In genomic region chrX:31038585-31039326, GRCh38 we compare ENCODE assay signal across 2 cellular contexts.
A peak's percentile ranks its signal among the peaks of the same experiment; 100 is the strongest.
TF ChIP-seq lines count a peak whose summit lies in the region.

No MANE protein-coding gene starts in this region.

TF ChIP-seq in GM23338, 12 proteins besides CTCF, POLR2A, EP300 and RAD21:
- no peak for TF ChIP-seq REST (IDR thresholded peaks at IDR 0.05; ENCODE audit: unreplicated experiment)
- TF ChIP-seq ZNF114 (CRISPR knock-in tag; IDR thresholded peaks at IDR 0.05) = no peak
- no peak for TF ChIP-seq ETS1 (IDR thresholded peaks at IDR 0.05)
- TF ChIP-seq EZH2phosphoT487 (IDR thresholded peaks at IDR 0.05; ENCODE audit: unreplicated experiment) = no peak
- TF ChIP-seq JUNB (IDR thresholded peaks at IDR 0.05; ENCODE audit: unreplicated experiment) = no peak
- no peak for TF ChIP-seq STAT1 (IDR thresholded peaks at IDR 0.05; ENCODE audit: unreplicated experiment)
- TF ChIP-seq CREB1 (CRISPR knock-in tag; IDR thresholded peaks at IDR 0.05; ENCODE audit: low read depth) = no peak
- TF ChIP-seq POLR2AphosphoS5 (IDR thresholded peaks at IDR 0.05; ENCODE audit: low read depth) = no peak
- TF ChIP-seq ZNF462 (CRISPR knock-in tag; IDR thresholded peaks at IDR 0.05) = no peak
- no peak for TF ChIP-seq ZNF331 (CRISPR knock-in tag; IDR thresholded peaks at IDR 0.05; ENCODE audit: low read depth)
- no peak for TF ChIP-seq NANOG (IDR thresholded peaks at IDR 0.05; ENCODE audit: borderline replicate concordance)
- no peak for TF ChIP-seq EZH2 (IDR thresholded peaks at IDR 0.05; ENCODE audit: low read depth, unreplicated experiment)
TF ChIP-seq in GM23338: peak in this region for 0.

TF ChIP-seq in GM12878, 131 proteins besides CTCF, POLR2A, EP300 and RAD21:
- peak; percentile 17; the same call in 1 of the 2 replicates for TF ChIP-seq CBFB (IDR thresholded peaks at IDR 0.05; ENCODE audit: low read depth)
- TF ChIP-seq HDGF (IDR thresholded peaks at IDR 0.05) = no peak
- TF ChIP-seq SMC3 (IDR thresholded peaks at IDR 0.05; ENCODE audit: borderline replicate concordance, low read length) = peak; percentile 94
- TF ChIP-seq, protein P1, sequence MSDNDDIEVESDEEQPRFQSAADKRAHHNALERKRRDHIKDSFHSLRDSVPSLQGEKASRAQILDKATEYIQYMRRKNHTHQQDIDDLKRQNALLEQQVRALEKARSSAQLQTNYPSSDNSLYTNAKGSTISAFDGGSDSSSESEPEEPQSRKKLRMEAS (IDR thresholded peaks at IDR 0.05; ENCODE audit: low read depth, low read length) = no peak
- peak; percentile 77 for TF ChIP-seq RUNX3 (IDR thresholded peaks at IDR 0.05; ENCODE audit: low read length)
- 0 out of 2 replicates have a peak, but pooled peaks have one; percentile 24 for TF ChIP-seq IKZF1 (conservative IDR thresholded peaks at IDR 0.05)
- no peak for TF ChIP-seq ZZZ3 (IDR thresholded peaks at IDR 0.05; ENCODE audit: control insufficient read depth, insufficient read length, low read depth)
- TF ChIP-seq, protein P2, sequence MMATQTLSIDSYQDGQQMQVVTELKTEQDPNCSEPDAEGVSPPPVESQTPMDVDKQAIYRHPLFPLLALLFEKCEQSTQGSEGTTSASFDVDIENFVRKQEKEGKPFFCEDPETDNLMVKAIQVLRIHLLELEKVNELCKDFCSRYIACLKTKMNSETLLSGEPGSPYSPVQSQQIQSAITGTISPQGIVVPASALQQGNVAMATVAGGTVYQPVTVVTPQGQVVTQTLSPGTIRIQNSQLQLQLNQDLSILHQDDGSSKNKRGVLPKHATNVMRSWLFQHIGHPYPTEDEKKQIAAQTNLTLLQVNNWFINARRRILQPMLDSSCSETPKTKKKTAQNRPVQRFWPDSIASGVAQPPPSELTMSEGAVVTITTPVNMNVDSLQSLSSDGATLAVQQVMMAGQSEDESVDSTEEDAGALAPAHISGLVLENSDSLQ (IDR thresholded peaks at IDR 0.05) = peak; percentile 27; the same call in 1 of the 2 replicates
- TF ChIP-seq MXI1 (IDR thresholded peaks at IDR 0.05; ENCODE audit: low read depth, low read length) = no peak
- no peak for TF ChIP-seq FOXK2 (IDR thresholded peaks at IDR 0.05)
- TF ChIP-seq PAX8 (IDR thresholded peaks at IDR 0.05) = no peak
- 0 out of 2 replicates have a peak, but pooled peaks have one; percentile 30 for TF ChIP-seq STAT3 (IDR thresholded peaks at IDR 0.05; ENCODE audit: low read depth, low read length)
- TF ChIP-seq ZNF687 (IDR thresholded peaks at IDR 0.05) = no peak
- peak in 1 of 2 experiments; percentile 53; a peak in 1 of 4 replicates for TF ChIP-seq IKZF2 (IDR thresholded peaks at IDR 0.05)
- TF ChIP-seq RCOR1 (conservative IDR thresholded peaks at IDR 0.05; ENCODE audit: low read depth, low read length) = no peak
